8 cellular contexts compared by ENCODE assay signal in genomic region chr1:201895913-201896807, GRCh38. TPM values are rescaled to one million over a fixed set of nuclear protein-coding genes. Genes with fewer than 3 reads are reported as not detected.
DNase-seq lines count a peak whose midpoint lies in the region; ATAC-seq and TF ChIP-seq lines count a peak whose summit lies in the region.

No MANE protein-coding gene starts in this region.

- no peak overlapping the region for H4K8ac ChIP-seq in mesenchymal stem cell (ENCODE audit: low read length)

- no peaks in the 10 kb centered on the region for H3K36me3 Mint-ChIP-seq in activated CD8-positive, alpha-beta T cell treated with anti-CD3 and anti-CD28 coated beads, Interleukin-2, amount 10 ng/mL, durations not matched to agents 7 days and 5 days (ENCODE audit: low read depth)

- no peaks in the 10 kb centered on the region for H3K9me3 ChIP-seq in mesenchymal stem cell (ENCODE audit: control insufficient read depth, low read length)

- CTCF ChIA-PET in activated CD8-positive, alpha-beta T cell treated with anti-CD3 and anti-CD28 coated beads, Interleukin-2, amount 10 ng/mL, durations not matched to agents 7 days and 5 days (lab: Charles Lee): interaction anchor here (0.6 to 7.0 kb wide), 55 partner anchors 7 to 259 kb away, joined by 3 to 145 read pairs (median 6); partner anchors contain the start of genes IPO9, LMOD1, RNPEP and TIMM17A

- H3K4me3 Mint-ChIP-seq in activated CD8-positive, alpha-beta T cell treated with anti-CD3 and anti-CD28 coated beads, Interleukin-2, amount 10 ng/mL, durations not matched to agents 7 days and 5 days: peak overlapping the region; percentile 48

- H3K4ac ChIP-seq in mesenchymal stem cell (ENCODE audit: low read depth in 1 of 2, low read length in 2 of 2): no peak overlapping the region

- H3K4me3 ChIP-seq in HL-60 (replicated peaks; ENCODE audit: insufficient read depth, low read length): no peak overlapping the region
- H3K4me3 ChIP-seq in mesenchymal stem cell (ENCODE audit: insufficient read depth in 1 of 2, low read depth in 1 of 2, low read length in 2 of 2): no peak overlapping the region

- peaks cover 7% of the 10 kb centered on the region for H3K4me1 ChIP-seq in mesenchymal stem cell (ENCODE audit: control insufficient read depth, insufficient read depth, low read depth, low read length)

- ATAC-seq in GM19372 (IDR thresholded peaks at IDR 0.05; ENCODE audit: low read depth, unreplicated experiment): peak; percentile 83
- ATAC-seq in activated CD8-positive, alpha-beta T cell treated with anti-CD3 and anti-CD28 coated beads, Interleukin-2, amount 10 ng/mL, durations not matched to agents 7 days and 5 days: peak; percentile 94

- H2BK5ac ChIP-seq in mesenchymal stem cell (ENCODE audit: low read depth, low read length, poor library complexity, severe bottlenecking): no peak overlapping the region

- no peak overlapping the region for H3K4me2 ChIP-seq in mesenchymal stem cell (ENCODE audit: low read length, poor library complexity, severe bottlenecking)

- no peak overlapping the region for H2BK15ac ChIP-seq in mesenchymal stem cell (ENCODE audit: low read depth, poor library complexity, severe bottlenecking)

- H3K27ac ChIP-seq in HL-60 (replicated peaks) (no peak overlapping the region), mesenchymal stem cell (ENCODE audit: low read length, poor library complexity, severe bottlenecking) (no peak overlapping the region)

- peak overlapping the region; percentile 13 for H3K9ac ChIP-seq in mesenchymal stem cell (ENCODE audit: low read length)

- peak; percentile 90 for TF ChIP-seq CTCF in HL-60 (IDR thresholded peaks at IDR 0.05; ENCODE audit: insufficient read depth, low read length)

- peak overlapping the region; percentile 37 for H2AK5ac ChIP-seq in mesenchymal stem cell (ENCODE audit: low read length, severe bottlenecking)

- peaks cover 13% of the 10 kb centered on the region for H3K27me3 Mint-ChIP-seq in activated CD8-positive, alpha-beta T cell treated with anti-CD3 and anti-CD28 coated beads, Interleukin-2, amount 10 ng/mL, durations not matched to agents 7 days and 5 days (ENCODE audit: low read depth)

- no peak overlapping the region for H2BK120ac ChIP-seq in mesenchymal stem cell (ENCODE audit: low read depth, low read length)

- no peaks in the 10 kb centered on the region for H3K9me3 Mint-ChIP-seq in activated CD8-positive, alpha-beta T cell treated with anti-CD3 and anti-CD28 coated beads, Interleukin-2, amount 10 ng/mL, durations not matched to agents 7 days and 5 days (ENCODE audit: insufficient read depth)

- peaks cover 1% of the 10 kb centered on the region for H3K27me3 ChIP-seq in HL-60 (ENCODE audit: insufficient read depth, poor library complexity, severe bottlenecking)
- no peaks in the 10 kb centered on the region for H3K27me3 ChIP-seq in mesenchymal stem cell (ENCODE audit: control insufficient read depth in 1 of 2, insufficient read depth in 1 of 2, low read length in 2 of 2)

- WGBS in mesenchymal stem cell: 15% methylated on average over 9 of the region's 10 CpGs

- H3K4me1 Mint-ChIP-seq in activated CD8-positive, alpha-beta T cell treated with anti-CD3 and anti-CD28 coated beads, Interleukin-2, amount 10 ng/mL, durations not matched to agents 7 days and 5 days (ENCODE audit: low read depth): peaks cover 30% of the 10 kb centered on the region

- H3K14ac ChIP-seq in mesenchymal stem cell (ENCODE audit: low read length in 2 of 2): no peak overlapping the region

- peak overlapping the region; percentile 82 for H3K27ac Mint-ChIP-seq in activated CD8-positive, alpha-beta T cell treated with anti-CD3 and anti-CD28 coated beads, Interleukin-2, amount 10 ng/mL, durations not matched to agents 7 days and 5 days

- H2AFZ ChIP-seq in mesenchymal stem cell (ENCODE audit: low read depth, low read length): no peak overlapping the region

- no peaks in the 10 kb centered on the region for H3K79me1 ChIP-seq in mesenchymal stem cell (replicated peaks; ENCODE audit: low read length, poor library complexity, severe bottlenecking)

- POLR2A ChIA-PET in activated CD8-positive, alpha-beta T cell treated with anti-CD3 and anti-CD28 coated beads, Interleukin-2, amount 10 ng/mL, durations not matched to agents 7 days and 5 days (lab: Charles Lee): interaction anchor here (0.7 to 1.0 kb wide), 3 partner anchors 14 to 78 kb away, joined by 4 to 5 read pairs (median 4); no protein-coding TSS in a partner anchor

- peaks cover 14 to 30% of the 10 kb centered on the region in 2 experiments for H3K36me3 ChIP-seq in mesenchymal stem cell (ENCODE audit: control insufficient read depth in 1 of 2, insufficient read depth in 2 of 2, low read depth in 1 of 2, low read length in 2 of 2)

- no peak overlapping the region for H3K23ac ChIP-seq in mesenchymal stem cell (ENCODE audit: low read length in 2 of 2)

- DNase-seq in Ammon's horn (ENCODE audit: low spot score) (peak; percentile 89), HL-60 (ENCODE audit: low read depth in 1 of 2, low spot score in 1 of 2) (peak; percentile 80 to 88), NOMO-1 treated with DMSO at 0.1 percent for 48 hours (lab: John Stamatoyannopoulos, UW; ENCODE audit: unreplicated experiment) (peak; percentile 74), mesenchymal stem cell (peak; percentile 90)
- DNase-seq in activated CD8-positive, alpha-beta T cell treated with anti-CD3 and anti-CD28 coated beads, Interleukin-2, amount 10 ng/mL, durations not matched to agents 7 days and 5 days: peak; percentile 92
- peak; percentile 64 for DNase-seq in effector CD8-positive, alpha-beta T cell (lab: John Stamatoyannopoulos, UW)
- DNase-seq in stimulated activated CD8-positive, alpha-beta memory T cell treated with anti-CD3 and anti-CD28 coated beads, Interleukin-12 subunit alpha, Interleukin-12 subunit beta, amount 100 ng/mL, for 24 hours (ENCODE audit: extremely low read depth): peak; percentile 59

- peak overlapping the region in 1 of 2 experiments; percentile 75 for H2BK12ac ChIP-seq in mesenchymal stem cell (ENCODE audit: low read length in 2 of 2)

- H4K91ac ChIP-seq in mesenchymal stem cell (ENCODE audit: low read length): no peak overlapping the region

- H3K18ac ChIP-seq in mesenchymal stem cell (ENCODE audit: low read depth in 1 of 2, low read length in 2 of 2): no peak overlapping the region

RNA-seq across cellular contexts. Expression of gene SHISA4, which starts 7.5 kb away (rescaled TPM):
- total RNA-seq in activated CD8-positive, alpha-beta T cell treated with anti-CD3 and anti-CD28 coated beads, Interleukin-2, amount 10 ng/mL, durations not matched to agents 7 days and 5 days: under 1 TPM in 1 of 2 experiments, not detected in 1; 0.55 TPM
- 32.9 TPM for polyA plus RNA-seq in mesenchymal stem cell (2013, experiment 1 of 2)
- polyA plus RNA-seq in mesenchymal stem cell (2013, experiment 2 of 2): 33.3 TPM

RNA-seq across cellular contexts. Expression of gene LMOD1, which starts 50.2 kb away (rescaled TPM):
- not detected for total RNA-seq in activated CD8-positive, alpha-beta T cell treated with anti-CD3 and anti-CD28 coated beads, Interleukin-2, amount 10 ng/mL, durations not matched to agents 7 days and 5 days
- 10.1 TPM for polyA plus RNA-seq in mesenchymal stem cell (2013, experiment 1 of 2)
- polyA plus RNA-seq in mesenchymal stem cell (2013, experiment 2 of 2): 9.6 TPM

RNA-seq across cellular contexts. Expression of gene TIMM17A, which starts 59.1 kb away (rescaled TPM):
- 10 to 100 TPM; 51.4 to 54.0 TPM for total RNA-seq in activated CD8-positive, alpha-beta T cell treated with anti-CD3 and anti-CD28 coated beads, Interleukin-2, amount 10 ng/mL, durations not matched to agents 7 days and 5 days
- 63.8 TPM for polyA plus RNA-seq in mesenchymal stem cell (2013, experiment 1 of 2)
- 69.6 TPM for polyA plus RNA-seq in mesenchymal stem cell (2013, experiment 2 of 2)
